Comparison of ENCODE assay signal across 19 cellular contexts in genomic region chr4:40486534-40486933, GRCh38.
DNase-seq lines count a peak whose midpoint lies in the region; ATAC-seq, FAIRE-seq and TF ChIP-seq lines count a peak whose summit lies in the region.
"Had no signal": no experiment of that assay in that cellular context is flagged by ENCODE, and none has a peak within 500 bp of the region (broad histone marks: within the 10 kb centered on the region; RNA-seq: fewer than 3 reads in every experiment).

No MANE protein-coding gene starts in this region.

- no peaks in the 10 kb centered on the region for H3K79me2 ChIP-seq in ACC112 (ENCODE audit: control insufficient read depth, insufficient read depth, low read length, unreplicated experiment)
- no peaks in the 10 kb centered on the region for H3K79me2 ChIP-seq in keratinocyte (ENCODE audit: control insufficient read depth, insufficient read depth, low read length)

- peaks cover 64% of the 10 kb centered on the region for H3K4me1 Mint-ChIP-seq in WTC11
- H3K4me1 Mint-ChIP-seq: immature natural killer cell had no signal

- ATAC-seq in WTC11: no peak
- ATAC-seq in GM18861 (IDR thresholded peaks at IDR 0.05; ENCODE audit: unreplicated experiment): no peak
- ATAC-seq in HG03159 (IDR thresholded peaks at IDR 0.05; ENCODE audit: unreplicated experiment): no peak
- ATAC-seq in HG03108 (IDR thresholded peaks at IDR 0.05; ENCODE audit: unreplicated experiment): no peak
- ATAC-seq: Panc1 had no signal

- no peaks in the 10 kb centered on the region for H3K9me3 ChIP-seq in keratinocyte (ENCODE audit: control insufficient read depth, low read depth, low read length)
- H3K9me3 ChIP-seq: uterus had no signal

- no peaks in the 10 kb centered on the region for H3K27me3 ChIP-seq in ACC112 (ENCODE audit: insufficient read depth, low read length)
- H3K27me3 ChIP-seq in keratinocyte (ENCODE audit: control insufficient read depth, extremely low read depth, insufficient read depth, low read length): no peaks in the 10 kb centered on the region
- H3K27me3 ChIP-seq: uterus had no signal

- no peak for TF ChIP-seq POLR2A in H54 (IDR thresholded peaks at IDR 0.05; ENCODE audit: low read depth, low read length)

- no peaks in the 10 kb centered on the region for H3K9me1 ChIP-seq in keratinocyte (ENCODE audit: control insufficient read depth, extremely low read depth, insufficient read depth, low read length)

- peak overlapping the region; percentile 11 for H3K4me2 ChIP-seq in keratinocyte (ENCODE audit: control insufficient read depth, extremely low read depth, insufficient read depth, low read depth, low read length)

- H3K4me1 ChIP-seq in ACC112 (ENCODE audit: control insufficient read depth, insufficient read depth, low read length, unreplicated experiment) (peaks cover 16% of the 10 kb centered on the region), keratinocyte (ENCODE audit: control insufficient read depth, extremely low read depth, insufficient read depth, low read length) (peaks cover 11% of the 10 kb centered on the region)
- H3K4me1 ChIP-seq: uterus had no signal

- H3K27ac ChIP-seq in ACC112 (ENCODE audit: low read depth, low read length) (peak overlapping the region; percentile 49), keratinocyte (ENCODE audit: control insufficient read depth, insufficient read depth, low read length) (peak overlapping the region; percentile 29)
- H3K27ac ChIP-seq: C4-2B, uterus, VCaP had no signal

- POLR2A ChIA-PET in WTC11 (lab: Charles Lee): no interaction called here

- no peaks in the 10 kb centered on the region for H3K27me3 Mint-ChIP-seq in WTC11 (ENCODE audit: low read depth)

- H3K9me3 Mint-ChIP-seq in WTC11: peaks cover 13% of the 10 kb centered on the region

- TF ChIP-seq CTCF in WTC11 (IDR thresholded peaks at IDR 0.05) (no peak), keratinocyte (optimal IDR thresholded peaks at IDR 0.05 in 1 of 3, IDR thresholded peaks at IDR 0.05 in 1 of 3, conservative IDR thresholded peaks at IDR 0.05 in 1 of 3; ENCODE audit: extremely low read depth in 1 of 3, insufficient read depth in 2 of 3, low read length in 3 of 3) (no peak)

- CTCF ChIA-PET in WTC11 (lab: Charles Lee): interaction anchor here (1.7 kb wide), 1 partner anchor 10 kb away, joined by 5 read pairs; no protein-coding TSS in a partner anchor

- no peak overlapping the region for H3K4me3 Mint-ChIP-seq in WTC11
- H3K4me3 Mint-ChIP-seq: immature natural killer cell, nephron progenitor cell had no signal

- DNase-seq in H54 (ENCODE audit: insufficient read length, low spot score) (no peak), WTC11 (ENCODE audit: low spot score) (no peak), keratinocyte (ENCODE audit: low read depth, low spot score) (no peak), DMS 273 treated with DMSO at 0.1 percent for 48 hours (lab: John Stamatoyannopoulos, UW) (no peak)
- DNase-seq: activated T-cell treated with anti-CD3 and anti-CD28 coated beads for 4 hours, aorta, GOT3, immature natural killer cell, KG1, nephron progenitor cell, uterus had no signal

- dilution Hi-C loops in keratinocyte (cut with MboI; ENCODE audit: extremely low pct_ligation_motif_present, low sequenced_read_pairs): no loop called here

- peaks cover 21% of the 10 kb centered on the region for H3K36me3 Mint-ChIP-seq in WTC11
- H3K36me3 Mint-ChIP-seq: immature natural killer cell had no signal

- no peaks in the 10 kb centered on the region for H3K36me3 ChIP-seq in ACC112 (ENCODE audit: insufficient read depth, low read length)
- no peaks in the 10 kb centered on the region for H3K36me3 ChIP-seq in keratinocyte (ENCODE audit: control insufficient read depth in 2 of 2, extremely low read depth in 1 of 2, insufficient read depth in 2 of 2, low read length in 2 of 2)
- H3K36me3 ChIP-seq: uterus had no signal

- peak overlapping the region; percentile 18; the same call in 1 of the 2 replicates for H3K27ac Mint-ChIP-seq in WTC11
- H3K27ac Mint-ChIP-seq: immature natural killer cell, nephron progenitor cell had no signal

- H2AFZ ChIP-seq in ACC112 (ENCODE audit: low read length, unreplicated experiment): no peak overlapping the region
- peak overlapping the region; percentile 38 for H2AFZ ChIP-seq in keratinocyte (ENCODE audit: control insufficient read depth, low read length)

- peak; percentile 83 for FAIRE-seq in H54 (lab: Jason Lieb, UNC)
- peak; percentile 79 for FAIRE-seq in keratinocyte (lab: Jason Lieb, UNC)
- FAIRE-seq: endometrium had no signal

- no peak overlapping the region for H3K9ac ChIP-seq in keratinocyte (ENCODE audit: control insufficient read depth, extremely low read depth, insufficient read depth, low read length)

- no peaks in the 10 kb centered on the region for H4K20me1 ChIP-seq in keratinocyte (ENCODE audit: control insufficient read depth, extremely low read depth, insufficient read depth, low read length)

- H3K4me3 ChIP-seq in ACC112 (ENCODE audit: low read depth, low read length) (no peak overlapping the region), keratinocyte (ENCODE audit: control insufficient read depth in 2 of 3, extremely low read depth in 1 of 3, insufficient read depth in 2 of 3, low read depth in 1 of 3, low read length in 3 of 3) (no peak overlapping the region)
- H3K4me3 ChIP-seq: uterus had no signal

TF ChIP-seq in WTC11, 78 proteins besides CTCF, POLR2A, EP300 and RAD21 (continues in another document):
- no peak for TF ChIP-seq E2F4 (CRISPR knock-in tag; IDR thresholded peaks at IDR 0.05; ENCODE audit: borderline replicate concordance, low read depth)
- no peak for TF ChIP-seq GRHL2 (CRISPR knock-in tag; IDR thresholded peaks at IDR 0.05; ENCODE audit: insufficient replicate concordance, severe bottlenecking)
- TF ChIP-seq ZMAT4 (CRISPR knock-in tag; IDR thresholded peaks at IDR 0.05): no peak
- TF ChIP-seq PRRX2 (CRISPR knock-in tag; IDR thresholded peaks at IDR 0.05): no peak
- no peak for TF ChIP-seq KAT7 (CRISPR knock-in tag; IDR thresholded peaks at IDR 0.05; ENCODE audit: borderline replicate concordance)
- no peak for TF ChIP-seq ATF2 (CRISPR knock-in tag; IDR thresholded peaks at IDR 0.05; ENCODE audit: borderline replicate concordance, low read depth)
- no peak for TF ChIP-seq JUN (CRISPR knock-in tag; IDR thresholded peaks at IDR 0.05)
- TF ChIP-seq USF2 (CRISPR knock-in tag; IDR thresholded peaks at IDR 0.05): no peak
- no peak for TF ChIP-seq ZNF671 (CRISPR knock-in tag; IDR thresholded peaks at IDR 0.05)
- no peak for TF ChIP-seq FOXP1 (CRISPR knock-in tag; IDR thresholded peaks at IDR 0.05; ENCODE audit: borderline replicate concordance)
- TF ChIP-seq HMGXB4 (CRISPR knock-in tag; IDR thresholded peaks at IDR 0.05): no peak
- TF ChIP-seq E2F5 (CRISPR knock-in tag; IDR thresholded peaks at IDR 0.05): no peak
- no peak for TF ChIP-seq NR2C2 (CRISPR knock-in tag; IDR thresholded peaks at IDR 0.05)
